20 cellular contexts compared by ENCODE assay signal in the genomic region with DNA sequence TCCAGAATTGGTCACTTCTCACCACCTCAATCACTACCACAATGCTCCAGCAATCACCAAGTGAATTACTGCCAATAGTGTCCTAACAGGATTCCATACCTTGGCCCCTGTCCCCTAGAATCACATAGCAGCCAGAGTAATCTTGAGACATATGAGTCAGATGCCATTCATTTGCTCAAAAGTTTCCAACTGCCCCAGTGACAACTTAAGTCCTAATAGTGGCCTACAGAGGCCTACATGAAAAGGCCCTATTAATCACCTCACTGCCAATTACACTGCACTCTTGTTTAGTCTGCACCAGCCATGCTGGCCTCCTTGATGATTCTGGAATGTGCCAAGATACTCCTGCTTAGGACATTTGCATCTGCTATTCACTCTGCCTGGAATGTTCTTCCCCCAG.
DNase-seq lines count a peak whose midpoint lies in the region; ATAC-seq and TF ChIP-seq lines count a peak whose summit lies in the region.
"Had no signal": no experiment of that assay in that cellular context is flagged by ENCODE, and none has a peak within 500 bp of the region (broad histone marks: within the 10 kb centered on the region; RNA-seq: fewer than 3 reads in every experiment).

No MANE protein-coding gene starts in this region.

- no peak for TF ChIP-seq EP300 in tibial nerve (IDR thresholded peaks at IDR 0.05)

- H3K36me3 ChIP-seq in tibial nerve (no peaks in the 10 kb centered on the region), body of pancreas (replicated peaks in 1 of 2; ENCODE audit: insufficient read depth in 1 of 2, low read depth in 2 of 2) (no peaks in the 10 kb centered on the region)

- H3K4me3 ChIP-seq in fibroblast of mammary gland (ENCODE audit: control insufficient read depth, low read depth, low read length) (no peak overlapping the region), retinal pigment epithelial cell (ENCODE audit: low read length) (no peak overlapping the region), tibial nerve (no peak overlapping the region), body of pancreas (no peak overlapping the region)
- H3K4me3 ChIP-seq: GM23338, PC-9 had no signal

- H3K9me3 ChIP-seq in tibial nerve (no peaks in the 10 kb centered on the region), body of pancreas (no peaks in the 10 kb centered on the region)

- H3K4me1 ChIP-seq in tibial nerve (peaks cover 0 to 23% (median 0%) of the 10 kb centered on the region in 4 donors), body of pancreas (peaks cover 28% of the 10 kb centered on the region)

- DNase-seq in COLO829 (ENCODE audit: low spot score) (peak; percentile 4), HT1080 (ENCODE audit: low read depth) (peak; percentile 5), fibroblast of mammary gland (ENCODE audit: low read depth) (peak; percentile 1), retinal pigment epithelial cell (ENCODE audit: low read depth) (peak; percentile 16), tibial nerve (ENCODE audit: low spot score in 2 of 2) (no peak), body of pancreas (no peak), NCI-H2107 treated with DMSO at 0.1 percent for 48 hours (lab: John Stamatoyannopoulos, UW; ENCODE audit: unreplicated experiment) (no peak), NCI-H2107 (lab: John Stamatoyannopoulos, UW) (no peak)
- DNase-seq: CD4-positive, alpha-beta T cell; DND-41; GF-D8; MM.1S; NCI-H1105; NCI-H187; NCI-H2171; NCI-H446 treated with DMSO at 0.1 percent for 48 hours; NCI-H748 treated with DMSO at 0.1 percent for 48 hours; PC-9 had no signal

- TF ChIP-seq CTCF in fibroblast of mammary gland (conservative IDR thresholded peaks at IDR 0.05; ENCODE audit: control insufficient read depth, insufficient read depth, low read depth, low read length) (no peak), retinal pigment epithelial cell (conservative IDR thresholded peaks at IDR 0.05; ENCODE audit: low read depth, low read length) (no peak), tibial nerve (IDR thresholded peaks at IDR 0.05) (no peak), body of pancreas (IDR thresholded peaks at IDR 0.05) (no peak)

- intact Hi-C loops in body of pancreas (cut with DNase I), result no loop called here

- TF ChIP-seq POLR2A in tibial nerve (IDR thresholded peaks at IDR 0.05), result no peak
- no peak for TF ChIP-seq POLR2A in body of pancreas (IDR thresholded peaks at IDR 0.05)

- H3K27me3 ChIP-seq in tibial nerve, result no peaks in the 10 kb centered on the region
- no peaks in the 10 kb centered on the region for H3K27me3 ChIP-seq in body of pancreas

- no peak for ATAC-seq in body of pancreas
- ATAC-seq: GM23338 had no signal

- H3K27ac ChIP-seq in tibial nerve (no peak overlapping the region), body of pancreas (no peak overlapping the region)
- H3K27ac ChIP-seq: HL-60, PC-9 had no signal

Comparison
In these comparisons a context has a peak if more than half of its experiments do, and no peak if none do; other contexts are left out.
1. DNase-seq: peak in COLO829 (single experiment), HT1080 (single experiment), fibroblast of mammary gland (single experiment) and retinal pigment epithelial cell (single experiment); none in tibial nerve (0 of 2), body of pancreas (0 of 4), NCI-H2107 treated with DMSO at 0.1 percent for 48 hours (single experiment) and NCI-H2107 (single experiment).